Comparison of ENCODE assay signal across 33 cellular contexts in the genomic region with DNA sequence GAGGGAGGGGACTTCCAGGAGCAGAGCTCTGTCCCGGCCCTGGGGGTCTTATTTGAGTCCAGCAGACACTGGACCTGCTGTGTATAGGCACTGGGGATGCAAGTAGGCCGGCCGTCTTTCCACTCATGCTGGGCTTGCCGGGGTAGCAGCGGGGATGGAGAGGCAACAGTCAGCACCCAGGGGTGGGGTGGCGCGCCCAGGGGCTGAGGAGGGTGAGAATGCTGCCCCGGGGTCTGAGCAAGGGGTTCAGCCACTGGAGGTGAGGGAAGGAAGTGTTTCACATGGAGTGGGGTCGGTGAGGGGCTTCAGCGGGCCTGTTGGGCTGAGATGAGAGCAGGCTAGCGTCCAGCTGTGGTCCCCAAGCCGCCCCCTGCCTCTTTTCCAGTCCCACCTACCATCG.
"Had no signal": no experiment of that assay in that cellular context is flagged by ENCODE, and none has a peak within 500 bp of the region (broad histone marks: within the 10 kb centered on the region; RNA-seq: fewer than 3 reads in every experiment).

No MANE protein-coding gene starts in this region.

- H3K9me3 ChIP-seq: ascending aorta had no signal

- H3K9me3 Mint-ChIP-seq: activated B cell treated with CpG ODN at 0.5 μM for 24 hours; activated CD4-positive, alpha-beta memory T cell treated with anti-CD3 and anti-CD28 coated beads for 36 hours; activated CD4-positive, alpha-beta T cell treated with anti-CD3 and anti-CD28 coated beads, Interleukin-2, amount 10 ng/mL, durations not matched to agents 24 days and 14 days; activated CD8-positive, alpha-beta T cell treated with anti-CD3 and anti-CD28 coated beads for 36 hours; activated naive CD4-positive, alpha-beta T cell treated with anti-CD3 and anti-CD28 coated beads, Interleukin-2, amount 10 ng/mL, durations not matched to agents 7 days and 5 days; activated naive CD4-positive, alpha-beta T cell treated with anti-CD3 and anti-CD28 coated beads, Interleukin-2, amount 50 U/mL, for 24 hours; activated naive CD8-positive, alpha-beta T cell treated with anti-CD3 and anti-CD28 coated beads, Interleukin-2, amount 10 ng/mL, durations not matched to agents 7 days and 5 days; activated naive CD8-positive, alpha-beta T cell treated with anti-CD3 and anti-CD28 coated beads, Interleukin-2, amount 50 U/mL, for 24 hours; activated T-cell treated with anti-CD3 and anti-CD28 coated beads, Interleukin-2, amount 50 U/mL, for 24 hours; activated T-helper 2 cell treated with anti-CD3 and anti-CD28 coated beads, Interferon-gamma antibody, Interleukin-2, Interleukin-4, amounts not matched to agents 10 μg/mL and 5 μg/mL and 100 μg/mL, durations not matched to agents 14 hours and 24 hours and 36 hours; T-cell; T-helper 2 cell treated with Interferon-gamma antibody and Interleukin-4, amounts not matched to agents 5 μg/mL and 100 μg/mL, for 36 hours had no signal

- FAIRE-seq: bronchial epithelial cell, TTC549 had no signal

- H3K4me1 ChIP-seq: ascending aorta had no signal

- H3K27ac ChIP-seq: ascending aorta, cardiac muscle cell, VCaP had no signal

- H3K4me1 Mint-ChIP-seq: activated CD4-positive, alpha-beta T cell treated with anti-CD3 and anti-CD28 coated beads, Interleukin-2, amount 10 ng/mL, durations not matched to agents 24 days and 14 days; activated naive CD4-positive, alpha-beta T cell treated with anti-CD3 and anti-CD28 coated beads, Interleukin-2, amount 10 ng/mL, durations not matched to agents 7 days and 5 days; activated naive CD4-positive, alpha-beta T cell treated with anti-CD3 and anti-CD28 coated beads, Interleukin-2, amount 50 U/mL, for 24 hours; activated naive CD8-positive, alpha-beta T cell treated with anti-CD3 and anti-CD28 coated beads, Interleukin-2, amount 10 ng/mL, durations not matched to agents 7 days and 5 days; activated naive CD8-positive, alpha-beta T cell treated with anti-CD3 and anti-CD28 coated beads, Interleukin-2, amount 50 U/mL, for 24 hours; brain; T-cell had no signal

- ATAC-seq: activated CD8-positive, alpha-beta T cell treated with anti-CD3 and anti-CD28 coated beads for 36 hours; activated naive CD8-positive, alpha-beta T cell treated with anti-CD3 and anti-CD28 coated beads, Interleukin-2, amount 50 U/mL, for 24 hours; T-cell had no signal

- H3K36me3 ChIP-seq: ascending aorta, cardiac muscle cell had no signal

- DNase-seq: activated B cell treated with CpG ODN at 0.5 μM for 24 hours; activated CD4-positive, alpha-beta memory T cell treated with anti-CD3 and anti-CD28 coated beads for 36 hours; activated CD4-positive, alpha-beta T cell treated with anti-CD3 and anti-CD28 coated beads for 4 hours; activated CD4-positive, alpha-beta T cell treated with anti-CD3 and anti-CD28 coated beads, Interleukin-2, amount 10 ng/mL, durations not matched to agents 24 days and 14 days; activated CD4-positive, alpha-beta T cell treated with anti-CD3 and anti-CD28 coated beads, Interleukin-2, amount 50 U/mL, for 1 hour; activated CD4-positive, alpha-beta T cell treated with anti-CD3 and anti-CD28 coated beads, Interleukin-2, amount 50 U/mL, for 4 hours; activated CD4-positive, CD25-positive, alpha-beta regulatory T cell treated with anti-CD3 and anti-CD28 coated beads, Interleukin-2, amount 50 U/mL, for 72 hours; activated CD8-positive, alpha-beta memory T cell treated with anti-CD3 and anti-CD28 coated beads, Interleukin-2, amount 50 U/mL, for 4 hours; activated CD8-positive, alpha-beta T cell treated with anti-CD3 and anti-CD28 coated beads for 36 hours; activated effector memory CD4-positive, alpha-beta T cell treated with Interleukin-2 at 50 U/mL for 16 hours; activated gamma-delta T cell; activated naive CD4-positive, alpha-beta T cell treated with anti-CD3 and anti-CD28 coated beads, Interleukin-2, amount 10 ng/mL, durations not matched to agents 7 days and 5 days; activated naive CD4-positive, alpha-beta T cell treated with Interleukin-2 at 50 U/mL for 16 hours; activated naive CD8-positive, alpha-beta T cell treated with anti-CD3 and anti-CD28 coated beads, Interleukin-2, amount 10 ng/mL, durations not matched to agents 7 days and 5 days; activated naive CD8-positive, alpha-beta T cell treated with anti-CD3 and anti-CD28 coated beads, Interleukin-2, amount 50 U/mL, for 24 hours; activated T-cell treated with anti-CD3 and anti-CD28 coated beads, Interleukin-2, amount 50 U/mL, for 24 hours; activated T-cell treated with anti-CD3 and anti-CD28 coated beads, Interleukin-2, amount 50 U/mL, for 48 hours; amygdala; anterior cingulate cortex; central memory CD4-positive, alpha-beta T cell; T-cell; T-helper 2 cell; T-helper 9 cell had no signal

- H3K36me3 Mint-ChIP-seq: activated CD4-positive, alpha-beta memory T cell treated with anti-CD3 and anti-CD28 coated beads for 36 hours; activated naive CD4-positive, alpha-beta T cell treated with anti-CD3 and anti-CD28 coated beads, Interleukin-2, amount 10 ng/mL, durations not matched to agents 7 days and 5 days; activated naive CD4-positive, alpha-beta T cell treated with anti-CD3 and anti-CD28 coated beads, Interleukin-2, amount 50 U/mL, for 24 hours; activated naive CD8-positive, alpha-beta T cell; activated naive CD8-positive, alpha-beta T cell treated with anti-CD3 and anti-CD28 coated beads, Interleukin-2, amount 10 ng/mL, durations not matched to agents 7 days and 5 days; brain; T-cell had no signal

- H3K27me3 Mint-ChIP-seq: activated B cell treated with CpG ODN at 0.5 μM for 24 hours; activated CD4-positive, alpha-beta memory T cell treated with anti-CD3 and anti-CD28 coated beads for 36 hours; activated CD4-positive, alpha-beta T cell treated with anti-CD3 and anti-CD28 coated beads, Interleukin-2, amount 10 ng/mL, durations not matched to agents 24 days and 14 days; activated CD8-positive, alpha-beta T cell treated with anti-CD3 and anti-CD28 coated beads for 36 hours; activated naive CD4-positive, alpha-beta T cell treated with anti-CD3 and anti-CD28 coated beads, Interleukin-2, amount 10 ng/mL, durations not matched to agents 7 days and 5 days; activated naive CD4-positive, alpha-beta T cell treated with anti-CD3 and anti-CD28 coated beads, Interleukin-2, amount 50 U/mL, for 24 hours; activated naive CD8-positive, alpha-beta T cell; activated naive CD8-positive, alpha-beta T cell treated with anti-CD3 and anti-CD28 coated beads, Interleukin-2, amount 50 U/mL, for 24 hours; activated T-cell treated with anti-CD3 and anti-CD28 coated beads, Interleukin-2, amount 50 U/mL, for 24 hours; T-cell had no signal

- H3K4me3 Mint-ChIP-seq: activated B cell treated with CpG ODN at 0.5 μM for 24 hours; activated CD4-positive, alpha-beta memory T cell treated with anti-CD3 and anti-CD28 coated beads for 36 hours; activated CD4-positive, alpha-beta T cell treated with anti-CD3 and anti-CD28 coated beads, Interleukin-2, amount 10 ng/mL, durations not matched to agents 24 days and 14 days; activated CD8-positive, alpha-beta T cell treated with anti-CD3 and anti-CD28 coated beads for 36 hours; activated naive CD4-positive, alpha-beta T cell treated with anti-CD3 and anti-CD28 coated beads, Interleukin-2, amount 10 ng/mL, durations not matched to agents 7 days and 5 days; activated naive CD4-positive, alpha-beta T cell treated with anti-CD3 and anti-CD28 coated beads, Interleukin-2, amount 50 U/mL, for 24 hours; activated naive CD8-positive, alpha-beta T cell; activated naive CD8-positive, alpha-beta T cell treated with anti-CD3 and anti-CD28 coated beads, Interleukin-2, amount 10 ng/mL, durations not matched to agents 7 days and 5 days; activated naive CD8-positive, alpha-beta T cell treated with anti-CD3 and anti-CD28 coated beads, Interleukin-2, amount 50 U/mL, for 24 hours; activated T-cell treated with anti-CD3 and anti-CD28 coated beads, Interleukin-2, amount 50 U/mL, for 24 hours; brain; T-cell; T-helper 2 cell treated with Interferon-gamma antibody and Interleukin-4, amounts not matched to agents 5 μg/mL and 100 μg/mL, for 36 hours had no signal

- H3K4me3 ChIP-seq: ascending aorta, cardiac muscle cell had no signal

- H3K27ac Mint-ChIP-seq: activated CD4-positive, alpha-beta memory T cell treated with anti-CD3 and anti-CD28 coated beads for 36 hours; activated CD4-positive, alpha-beta T cell treated with anti-CD3 and anti-CD28 coated beads, Interleukin-2, amount 10 ng/mL, durations not matched to agents 24 days and 14 days; activated CD8-positive, alpha-beta T cell treated with anti-CD3 and anti-CD28 coated beads for 36 hours; activated naive CD4-positive, alpha-beta T cell treated with anti-CD3 and anti-CD28 coated beads, Interleukin-2, amount 10 ng/mL, durations not matched to agents 7 days and 5 days; activated naive CD4-positive, alpha-beta T cell treated with anti-CD3 and anti-CD28 coated beads, Interleukin-2, amount 50 U/mL, for 24 hours; activated naive CD8-positive, alpha-beta T cell; activated naive CD8-positive, alpha-beta T cell treated with anti-CD3 and anti-CD28 coated beads, Interleukin-2, amount 10 ng/mL, durations not matched to agents 7 days and 5 days; activated naive CD8-positive, alpha-beta T cell treated with anti-CD3 and anti-CD28 coated beads, Interleukin-2, amount 50 U/mL, for 24 hours; activated T-cell treated with anti-CD3 and anti-CD28 coated beads, Interleukin-2, amount 50 U/mL, for 24 hours; activated T-helper 2 cell treated with anti-CD3 and anti-CD28 coated beads, Interferon-gamma antibody, Interleukin-2, Interleukin-4, amounts not matched to agents 10 μg/mL and 5 μg/mL and 100 μg/mL, durations not matched to agents 14 hours and 24 hours and 36 hours; brain; T-cell; T-helper 2 cell treated with Interferon-gamma antibody and Interleukin-4, amounts not matched to agents 5 μg/mL and 100 μg/mL, for 36 hours had no signal
